In genomic region chr5:141513627-141514329, GRCh38 we compare ENCODE assay signal across 8 cellular contexts. TPM values are rescaled to one million over a fixed set of nuclear protein-coding genes. Genes with fewer than 3 reads are reported as not detected.
DNase-seq lines count a peak whose midpoint lies in the region; ATAC-seq and TF ChIP-seq lines count a peak whose summit lies in the region.

No MANE protein-coding gene starts in this region.

- ATAC-seq in GM18868 (IDR thresholded peaks at IDR 0.05; ENCODE audit: unreplicated experiment), result peak; percentile 51
- peak; percentile 30 for ATAC-seq in HG03565 (IDR thresholded peaks at IDR 0.05; ENCODE audit: unreplicated experiment)
- peak; percentile 45 for ATAC-seq in T-helper 17 cell
- ATAC-seq in aorta (ENCODE audit: low FRiP score), result peak; percentile 76

- POLR2A ChIA-PET in HEK293T (lab: Yijun Ruan, JAX), result no interaction called here

- 2% methylated on average over 29 of the region's 29 CpGs for WGBS in aorta, 2 donors

- DNase-seq in T-helper 17 cell, result no peak
- peak; percentile 92 for DNase-seq in astrocyte of the spinal cord (ENCODE audit: low read depth, low spot score)
- peak; percentile 72 to 83 for DNase-seq in hippocampal formation (lab: John Stamatoyannopoulos, UW)
- DNase-seq in putamen (ENCODE audit: low spot score), result peak; percentile 89
- DNase-seq in aorta, result peak; percentile 93
- no peak for DNase-seq in HEK293T (ENCODE audit: extremely low spot score)

- H3K27me3 ChIP-seq in aorta (ENCODE audit: control insufficient read depth in 1 of 2, insufficient read depth in 2 of 2, low read length in 1 of 2), result no peaks in the 10 kb centered on the region

- peak overlapping the region; percentile 81 to 97 for H3K27ac ChIP-seq in aorta (ENCODE audit: low read depth in 1 of 2, low read length in 2 of 2)

- peaks cover 2 to 14% of the 10 kb centered on the region in 2 donors for H3K4me1 ChIP-seq in aorta (ENCODE audit: control insufficient read depth in 1 of 2, insufficient read depth in 2 of 2, low read length in 2 of 2)

- H3K36me3 Mint-ChIP-seq in T-helper 17 cell (ENCODE audit: low read depth), result peaks cover 2% of the 10 kb centered on the region

- TF ChIP-seq CTCF in astrocyte of the spinal cord (IDR thresholded peaks at IDR 0.05; ENCODE audit: low read depth, low read length), result no peak

- in situ Hi-C loops in astrocyte of the spinal cord (cut with HindIII; ENCODE audit: low sequenced_read_pairs), result no loop called here

- peaks cover 26% of the 10 kb centered on the region for H3K4me1 Mint-ChIP-seq in T-helper 17 cell

- peak overlapping the region; percentile 97 for H3K4me3 Mint-ChIP-seq in T-helper 17 cell

- CTCF ChIA-PET in HEK293T (lab: Yijun Ruan, JAX), result interaction anchor here (0.6 to 3.3 kb wide), 6 partner anchors 10 to 721 kb away, joined by 3 to 16 read pairs (median 5); partner anchors contain the start of genes PCDHB15, PCDHGA11 and PCDHGA12

- intact Hi-C loops in aorta (cut with DNase I), result loop anchor here (2.0 to 5.0 kb wide), 3 partner anchors 36 to 47 kb away; partner anchors contain the start of gene PCDHGC3 (in 1 of the 2)

- no peaks in the 10 kb centered on the region for H3K27me3 Mint-ChIP-seq in T-helper 17 cell

- peak overlapping the region; percentile 41 for H3K4me3 ChIP-seq in astrocyte of the spinal cord (ENCODE audit: low read depth, low read length)
- peak overlapping the region; percentile 50 to 71 for H3K4me3 ChIP-seq in aorta (ENCODE audit: low read length in 2 of 2)

- H3K36me3 ChIP-seq in aorta (ENCODE audit: control insufficient read depth in 1 of 2, insufficient read depth in 2 of 2, low read length in 1 of 2), result peaks cover 0 to 1% of the 10 kb centered on the region in 2 donors

- peak overlapping the region; percentile 96 for H3K27ac Mint-ChIP-seq in T-helper 17 cell

- H3K9me3 ChIP-seq in T-helper 17 cell (ENCODE audit: control insufficient read depth, low read length, poor library complexity, severe bottlenecking) (no peaks in the 10 kb centered on the region), aorta (ENCODE audit: control insufficient read depth, low read length) (no peaks in the 10 kb centered on the region)

TF ChIP-seq in HEK293T, 16 proteins besides CTCF, POLR2A, EP300 and RAD21:
- TF ChIP-seq SP1 (IDR thresholded peaks at IDR 0.05) (no peak), ELF4 (IDR thresholded peaks at IDR 0.05) (no peak), HDGF (IDR thresholded peaks at IDR 0.05; ENCODE audit: borderline replicate concordance) (no peak), SUZ12 (IDR thresholded peaks at IDR 0.05) (no peak), ZNF384 (IDR thresholded peaks at IDR 0.05) (no peak), FOXM1 (IDR thresholded peaks at IDR 0.05; ENCODE audit: borderline replicate concordance) (no peak), TARDBP (IDR thresholded peaks at IDR 0.05) (no peak), LEF1 (IDR thresholded peaks at IDR 0.05; ENCODE audit: borderline replicate concordance) (no peak), CTBP1 (IDR thresholded peaks at IDR 0.05; ENCODE audit: borderline replicate concordance) (no peak), FOXK2 (IDR thresholded peaks at IDR 0.05) (no peak), ARNT (IDR thresholded peaks at IDR 0.05) (no peak), PKNOX1 (IDR thresholded peaks at IDR 0.05) (no peak), BHLHE40 (IDR thresholded peaks at IDR 0.05; ENCODE audit: borderline replicate concordance) (no peak)

RNA-seq across cellular contexts. Expression of gene PCDHGC5, which starts 24.9 kb away (rescaled TPM):
- total RNA-seq in T-helper 17 cell (not detected), aorta (1 to 10 TPM; 2.8 to 6.3 TPM)
- under 1 TPM; 0.25 to 0.84 TPM for polyA plus RNA-seq in aorta

RNA-seq across cellular contexts. Expression of gene PCDHGC4, which starts 28.9 kb away (rescaled TPM):
- total RNA-seq in T-helper 17 cell, result not detected
- total RNA-seq in aorta, result 1 to 10 TPM; 2.8 to 6.1 TPM
- polyA plus RNA-seq in aorta, result under 1 TPM; 0.05 to 0.38 TPM

RNA-seq across cellular contexts. Expression of gene PCDHGC3, which starts 38.0 kb away (rescaled TPM):
- total RNA-seq in T-helper 17 cell (not detected), aorta (100 to 1,000 TPM in 1 of 2 donors, 10 to 100 TPM in 1; 67.3 to 116 TPM)
- 10 to 100 TPM; 23.9 to 99.0 TPM for polyA plus RNA-seq in aorta

Comparison
In these comparisons a context has a peak if more than half of its experiments do, and no peak if none do; other contexts are left out.
1. DNase-seq: peak in astrocyte of the spinal cord (single experiment), hippocampal formation (2 of 2), putamen (single experiment) and aorta (2 of 2); none in T-helper 17 cell (0 of 3) and HEK293T (single experiment).
2. RNA of gene PCDHGC3, which starts 38.0 kb away (total RNA-seq): 67.3 to 116 TPM in aorta; not detected in T-helper 17 cell; every median in the first group is over 10 times any median in the second.
3. Peak in every context shown above with its lines, with median percentiles within 50 percentile points of each other: ATAC-seq.